Comparison of ENCODE assay signal across 31 cellular contexts in the genomic region with DNA sequence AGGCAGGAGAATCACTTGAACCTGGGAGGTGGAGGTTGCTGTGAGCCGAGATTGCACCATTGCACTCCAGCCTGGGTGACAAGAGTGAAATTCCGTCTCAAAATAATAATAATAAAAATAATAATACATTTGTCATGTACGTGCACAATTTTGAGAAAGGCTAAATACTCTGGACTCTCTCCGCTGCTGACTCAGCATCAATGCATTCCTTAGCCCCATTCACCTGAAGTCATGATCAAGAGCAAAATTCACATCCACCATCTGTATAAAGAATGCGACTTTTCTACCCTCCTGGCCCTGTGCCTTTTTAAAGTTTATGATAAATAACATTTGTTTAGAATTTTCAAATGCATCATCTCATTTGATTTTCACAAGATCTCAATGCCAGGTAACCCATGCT. TPM values are rescaled to one million over a fixed set of nuclear protein-coding genes. Genes with fewer than 3 reads are reported as not detected.
"Had no signal": no experiment of that assay in that cellular context is flagged by ENCODE, and none has a peak within 500 bp of the region (broad histone marks: within the 10 kb centered on the region; RNA-seq: fewer than 3 reads in every experiment).

No MANE protein-coding gene starts in this region.

- H3K27me3 ChIP-seq: neutrophil, pancreas, suprapubic skin, testis, tibial artery, transverse colon, upper lobe of right lung, uterus had no signal

- H3K9me3 ChIP-seq: neutrophil, pancreas, psoas muscle, spleen, suprapubic skin, testis, tibial artery, transverse colon, upper lobe of right lung, uterus had no signal

- H3K4me3 ChIP-seq: pancreas, psoas muscle, skin epidermis, smooth muscle cell, spleen, suprapubic skin, testis, tibial artery, transverse colon, upper lobe of right lung, uterus had no signal

- FAIRE-seq: pancreas had no signal

- H3K4me2 ChIP-seq: smooth muscle cell had no signal

- ATAC-seq: naive thymus-derived CD8-positive, alpha-beta T cell; natural killer cell treated with Interleukin-12 subunit alpha and Interleukin-12 subunit beta and Interleukin-15 and Interleukin-18, amount 100 ng/mL, for 72 hours; pancreas; psoas muscle; right cardiac atrium; sciatic nerve; stimulated activated memory B cell treated with anti-CD40 and anti-IgM and Interleukin-4, amounts not matched to agents 10 μg/mL and 1 μg/mL and 100 μg/mL, for 72 hours; stimulated activated naive CD8-positive, alpha-beta T cell treated with anti-CD3 and anti-CD28 coated beads, Interleukin-15, amount 100 ng/mL, for 72 hours; stimulated activated naive CD8-positive, alpha-beta T cell treated with anti-CD3 and anti-CD28 coated beads, Interleukin-15, Interleukin-2, amounts not matched to agents 100 U/mL and 50 U/mL, for 24 hours had no signal

- H3K4me1 ChIP-seq: pancreas, psoas muscle, spleen, suprapubic skin, tibial artery, transverse colon, upper lobe of right lung, uterus had no signal

- H3K36me3 ChIP-seq: neutrophil, pancreas, spleen, suprapubic skin, tibial artery, transverse colon, upper lobe of right lung, uterus had no signal

- H3K27ac ChIP-seq: neutrophil, pancreas, psoas muscle, skin epidermis, spleen, suprapubic skin, testis, tibial artery, transverse colon, upper lobe of right lung, uterus had no signal

- DNase-seq: naive thymus-derived CD8-positive, alpha-beta T cell; nephron progenitor cell; nucleus accumbens; pancreas; posterior cingulate gyrus; psoas muscle; right cardiac atrium; spleen; stimulated activated CD4-positive, alpha-beta T cell treated with anti-CD3 and anti-CD28 coated beads, Interleukin-12 subunit alpha, Interleukin-12 subunit beta, amount 100 ng/mL, for 4 hours; stimulated activated CD4-positive, alpha-beta T cell treated with anti-CD3 and anti-CD28 coated beads, Interleukin-1b, Interleukin-23, amount 100 ng/mL, for 48 hours; stimulated activated CD4-positive, alpha-beta T cell treated with anti-CD3 and anti-CD28 coated beads, Interleukin-4, amount 100 ng/mL, for 1 hour; stimulated activated CD4-positive, alpha-beta T cell treated with anti-CD3 and anti-CD28 coated beads, Interleukin-4, amount 100 ng/mL, for 4 hours; stimulated activated CD8-positive, alpha-beta memory T cell treated with anti-CD3 and anti-CD28 coated beads, Interleukin-4, amount 100 ng/mL, for 48 hours; stimulated activated naive CD4-positive, alpha-beta T cell; stimulated activated naive CD8-positive, alpha-beta T cell treated with anti-CD3 and anti-CD28 coated beads, Interleukin-15, amount 100 ng/mL, for 72 hours; stimulated activated naive CD8-positive, alpha-beta T cell treated with anti-CD3 and anti-CD28 coated beads, Interleukin-15, Interleukin-2, amounts not matched to agents 100 U/mL and 50 U/mL, for 24 hours; substantia nigra; tibial artery; transverse colon; upper lobe of right lung; uterus had no signal

RNA-seq across cellular contexts. Expression of gene MAP1LC3C, which starts 35.5 kb away (rescaled TPM):
- total RNA-seq: naive thymus-derived CD8-positive, alpha-beta T cell; natural killer cell treated with Interleukin-12 subunit alpha and Interleukin-12 subunit beta and Interleukin-15 and Interleukin-18, amount 100 ng/mL, for 72 hours; osteocyte; progenitor cell of endocrine pancreas; smooth muscle cell had no signal
- polyA plus RNA-seq: naive thymus-derived CD8-positive, alpha-beta T cell had no signal
